Comparison of ENCODE assay signal across 28 cellular contexts in genomic region chr1:233237623-233238022, GRCh38.
"Had no signal": no experiment of that assay in that cellular context is flagged by ENCODE, and none has a peak within 500 bp of the region (broad histone marks: within the 10 kb centered on the region; RNA-seq: fewer than 3 reads in every experiment).

No MANE protein-coding gene starts in this region.

- H3K27me3 Mint-ChIP-seq: activated B cell treated with CpG ODN at 0.5 μM for 24 hours; activated CD4-positive, alpha-beta T cell treated with anti-CD3 and anti-CD28 coated beads, Interleukin-2, amount 10 ng/mL, durations not matched to agents 24 days and 14 days; activated CD8-positive, alpha-beta memory T cell treated with anti-CD3 and anti-CD28 coated beads, Interleukin-2, amount 10 ng/mL, durations not matched to agents 7 days and 5 days; activated naive CD4-positive, alpha-beta T cell treated with anti-CD3 and anti-CD28 coated beads, Interleukin-2, amount 50 U/mL, for 24 hours; activated T-cell treated with anti-CD3 and anti-CD28 coated beads, Interleukin-2, amount 50 U/mL, for 24 hours; T-cell had no signal

- H3K4me3 Mint-ChIP-seq: activated B cell treated with CpG ODN at 0.5 μM for 24 hours; activated CD4-positive, alpha-beta T cell treated with anti-CD3 and anti-CD28 coated beads, Interleukin-2, amount 10 ng/mL, durations not matched to agents 24 days and 14 days; activated CD8-positive, alpha-beta memory T cell treated with anti-CD3 and anti-CD28 coated beads, Interleukin-2, amount 10 ng/mL, durations not matched to agents 7 days and 5 days; activated naive CD4-positive, alpha-beta T cell treated with anti-CD3 and anti-CD28 coated beads, Interleukin-2, amount 50 U/mL, for 24 hours; activated T-cell treated with anti-CD3 and anti-CD28 coated beads, Interleukin-2, amount 50 U/mL, for 24 hours; activated T-helper 1 cell treated with anti-CD3 and anti-CD28 coated beads, Interleukin-12 subunit alpha, Interleukin-12 subunit beta, Interleukin-2, Interleukin-4 antibody, amounts not matched to agents 30 ng/mL and 10 ng/mL and 1 ng/mL, durations not matched to agents 14 hours and 24 hours and 36 hours; T-cell had no signal

- H3K27ac ChIP-seq: ascending aorta, body of pancreas, Peyer's patch, SK-N-MC had no signal

- ATAC-seq: activated CD8-positive, alpha-beta memory T cell treated with anti-CD3 and anti-CD28 coated beads, Interleukin-2, amount 10 ng/mL, durations not matched to agents 7 days and 5 days; body of pancreas; T-cell had no signal

- H3K9me3 Mint-ChIP-seq: activated B cell treated with CpG ODN at 0.5 μM for 24 hours; activated CD4-positive, alpha-beta T cell treated with anti-CD3 and anti-CD28 coated beads, Interleukin-2, amount 10 ng/mL, durations not matched to agents 24 days and 14 days; activated naive CD4-positive, alpha-beta T cell treated with anti-CD3 and anti-CD28 coated beads, Interleukin-2, amount 50 U/mL, for 24 hours; activated T-cell treated with anti-CD3 and anti-CD28 coated beads, Interleukin-2, amount 50 U/mL, for 24 hours; activated T-helper 1 cell treated with anti-CD3 and anti-CD28 coated beads, Interleukin-12 subunit alpha, Interleukin-12 subunit beta, Interleukin-2, Interleukin-4 antibody, amounts not matched to agents 30 ng/mL and 10 ng/mL and 1 ng/mL, durations not matched to agents 14 hours and 24 hours and 36 hours; T-cell had no signal

- H3K4me1 Mint-ChIP-seq: activated B cell treated with CpG ODN at 0.5 μM for 24 hours; activated CD8-positive, alpha-beta memory T cell treated with anti-CD3 and anti-CD28 coated beads, Interleukin-2, amount 10 ng/mL, durations not matched to agents 7 days and 5 days; activated naive CD4-positive, alpha-beta T cell treated with anti-CD3 and anti-CD28 coated beads, Interleukin-2, amount 50 U/mL, for 24 hours; T-cell had no signal

- H3K9me3 ChIP-seq: ascending aorta, body of pancreas, Peyer's patch had no signal

- H3K36me3 ChIP-seq: Peyer's patch had no signal

- H3K4me3 ChIP-seq: ascending aorta, body of pancreas, Peyer's patch, SK-N-MC had no signal

- H3K27ac Mint-ChIP-seq: activated B cell treated with CpG ODN at 0.5 μM for 24 hours; activated CD4-positive, alpha-beta T cell treated with anti-CD3 and anti-CD28 coated beads, Interleukin-2, amount 10 ng/mL, durations not matched to agents 24 days and 14 days; activated CD8-positive, alpha-beta memory T cell treated with anti-CD3 and anti-CD28 coated beads, Interleukin-2, amount 10 ng/mL, durations not matched to agents 7 days and 5 days; activated naive CD4-positive, alpha-beta T cell treated with anti-CD3 and anti-CD28 coated beads, Interleukin-2, amount 50 U/mL, for 24 hours; activated T-cell treated with anti-CD3 and anti-CD28 coated beads, Interleukin-2, amount 50 U/mL, for 24 hours; activated T-helper 1 cell treated with anti-CD3 and anti-CD28 coated beads, Interleukin-12 subunit alpha, Interleukin-12 subunit beta, Interleukin-2, Interleukin-4 antibody, amounts not matched to agents 30 ng/mL and 10 ng/mL and 1 ng/mL, durations not matched to agents 14 hours and 24 hours and 36 hours; T-cell had no signal

- H3K4me1 ChIP-seq: ascending aorta had no signal

- FAIRE-seq: bronchial epithelial cell, TTC549 had no signal

- H3K27me3 ChIP-seq: ascending aorta, body of pancreas, Peyer's patch had no signal

- DNase-seq: activated B cell treated with CpG ODN at 0.5 μM for 24 hours; activated CD4-positive, alpha-beta T cell treated with anti-CD3 and anti-CD28 coated beads for 1 hour; activated CD4-positive, alpha-beta T cell treated with anti-CD3 and anti-CD28 coated beads, Interleukin-2, amount 10 ng/mL, durations not matched to agents 24 days and 14 days; activated CD4-positive, alpha-beta T cell treated with anti-CD3 and anti-CD28 coated beads, Interleukin-2, amount 50 U/mL, for 48 hours; activated CD8-positive, alpha-beta memory T cell treated with anti-CD3 and anti-CD28 coated beads, Interleukin-2, amount 10 ng/mL, durations not matched to agents 7 days and 5 days; activated effector memory CD4-positive, alpha-beta T cell treated with Interleukin-2 at 50 U/mL for 16 hours; activated naive CD4-positive, alpha-beta T cell; activated T-cell treated with anti-CD3 and anti-CD28 coated beads, Interleukin-2, amount 50 U/mL, for 24 hours; amniotic stem cell; body of pancreas; Kasumi-1; KBM-7; NCI-H1105 treated with DMSO at 0.1 percent for 48 hours; NCI-H1436 treated with DMSO at 0.1 percent for 48 hours; NCI-H187; NCI-H2081; NCI-H446; NCI-H524; Peyer's patch; T-cell; T-helper 2 cell; T1000 had no signal
